ENCODE assay signal across 29 cellular contexts in the genomic region with DNA sequence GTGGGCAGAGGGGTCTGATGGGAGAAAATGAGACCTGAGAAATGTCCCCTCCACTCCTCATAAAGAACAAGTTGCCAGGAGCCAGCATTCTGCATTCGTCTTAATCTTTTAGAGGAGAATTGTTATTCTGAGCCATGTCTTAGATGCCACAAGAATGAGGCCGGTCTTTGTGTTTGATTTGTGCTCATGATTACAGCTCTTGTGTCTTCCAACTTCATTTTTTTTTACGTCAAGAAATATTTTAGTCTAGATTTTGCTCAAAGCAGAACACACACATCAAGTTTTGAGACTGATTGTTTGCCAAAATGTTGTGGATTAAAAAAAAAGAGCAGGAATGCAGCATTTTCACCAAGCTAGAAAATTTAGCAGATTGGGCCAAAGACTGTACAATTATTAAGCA.
"Had no signal": no experiment of that assay in that cellular context is flagged by ENCODE, and none has a peak within 500 bp of the region (broad histone marks: within the 10 kb centered on the region; RNA-seq: fewer than 3 reads in every experiment).

No MANE protein-coding gene starts in this region.

- H3K27ac ChIP-seq: SK-N-MC had no signal

- DNase-seq: activated B cell treated with CpG ODN at 0.5 μM for 24 hours; activated CD4-positive, alpha-beta T cell treated with anti-CD3 and anti-CD28 coated beads for 1 hour; activated CD4-positive, alpha-beta T cell treated with anti-CD3 and anti-CD28 coated beads, Interleukin-2, amount 10 ng/mL, durations not matched to agents 24 days and 14 days; activated CD4-positive, alpha-beta T cell treated with anti-CD3 and anti-CD28 coated beads, Interleukin-2, amount 50 U/mL, for 48 hours; activated CD8-positive, alpha-beta memory T cell treated with anti-CD3 and anti-CD28 coated beads, Interleukin-2, amount 10 ng/mL, durations not matched to agents 7 days and 5 days; activated effector memory CD4-positive, alpha-beta T cell treated with Interleukin-2 at 50 U/mL for 16 hours; activated naive CD4-positive, alpha-beta T cell; activated naive CD8-positive, alpha-beta T cell treated with anti-CD3 and anti-CD28 coated beads, Interleukin-2, amount 50 U/mL, for 24 hours; activated T-cell treated with anti-CD3 and anti-CD28 coated beads, Interleukin-2, amount 50 U/mL, for 24 hours; KG1; NCI-H1092 treated with DMSO at 0.1 percent for 48 hours; NCI-H1417 treated with DMSO at 0.1 percent for 48 hours; NCI-H1694; NCI-H2029; NCI-H2107; NCI-H2171 treated with DMSO at 0.1 percent for 48 hours; NCI-H345; NCI-H510A; NCI-H526 treated with DMSO at 0.1 percent for 48 hours; NCI-H82; OCI-M1; RPMI8226; T-cell; T-helper 2 cell; T1000 had no signal

- H3K4me3 ChIP-seq: SK-N-MC had no signal

- ATAC-seq: activated CD8-positive, alpha-beta memory T cell treated with anti-CD3 and anti-CD28 coated beads, Interleukin-2, amount 10 ng/mL, durations not matched to agents 7 days and 5 days; activated naive CD4-positive, alpha-beta T cell treated with anti-CD3 and anti-CD28 coated beads, Interleukin-2, amount 50 U/mL, for 72 hours; activated naive CD8-positive, alpha-beta T cell treated with anti-CD3 and anti-CD28 coated beads, Interleukin-2, amount 50 U/mL, for 24 hours; Panc1; Right ventricle myocardium inferior; T-cell had no signal
